In the genomic region with DNA sequence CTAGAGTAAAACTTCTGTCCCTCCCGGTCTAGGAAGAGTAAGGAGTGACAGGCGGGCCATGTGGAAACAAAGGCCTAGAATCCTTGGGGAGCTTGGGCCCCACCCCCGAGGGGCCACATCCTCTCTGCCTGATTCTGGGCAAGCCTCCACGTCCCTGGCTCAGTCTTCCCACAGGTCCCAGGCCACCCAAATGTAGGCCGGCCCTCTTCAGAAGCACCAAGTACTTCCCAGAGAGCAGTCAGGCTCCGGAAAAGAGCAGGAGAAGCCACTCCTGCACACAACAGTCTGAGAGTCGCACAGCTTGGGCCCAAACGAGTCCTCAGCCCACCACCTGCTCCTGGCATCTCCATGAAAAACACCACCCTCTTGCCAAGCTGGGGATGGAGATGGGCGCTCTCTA, we compare ENCODE assay signal across 10 cellular contexts. TPM values are rescaled to one million over a fixed set of nuclear protein-coding genes. Genes with fewer than 3 reads are reported as not detected.
DNase-seq lines count a peak whose midpoint lies in the region; ATAC-seq, FAIRE-seq and TF ChIP-seq lines count a peak whose summit lies in the region.
"Had no signal": no experiment of that assay in that cellular context is flagged by ENCODE, and none has a peak within 500 bp of the region (broad histone marks: within the 10 kb centered on the region; RNA-seq: fewer than 3 reads in every experiment).

No MANE protein-coding gene starts in this region.

- H3K4me2 ChIP-seq in BLaER1 (peak overlapping the region; percentile 97), H1 (ENCODE audit: insufficient read depth in 1 of 2, low read depth in 2 of 2, low read length in 2 of 2) (no peak overlapping the region), osteoblast (ENCODE audit: insufficient read depth, low read length) (peak overlapping the region; percentile 61), smooth muscle cell (no peak overlapping the region)

- H3K18ac ChIP-seq in H1 (ENCODE audit: extremely low read depth, low read length), result peak overlapping the region; percentile 71; the same call in 1 of the 2 replicates

- H3K27ac ChIP-seq in BLaER1, result peak overlapping the region; percentile 92
- peak overlapping the region; percentile 2; the same call in 1 of the 2 replicates for H3K27ac ChIP-seq in H1 (ENCODE audit: low read depth, low read length)
- peak overlapping the region; percentile 96 for H3K27ac ChIP-seq in osteoblast (ENCODE audit: low read depth, low read length)
- H3K27ac ChIP-seq in smooth muscle cell (ENCODE audit: low read depth), result no peak overlapping the region

- H2BK15ac ChIP-seq in H1 (ENCODE audit: low read length), result peak overlapping the region; percentile 81; the same call in 1 of the 2 replicates

- H3K9ac ChIP-seq in BLaER1 (peak overlapping the region; percentile 80), NT2/D1 (ENCODE audit: insufficient read length, low read depth) (peak overlapping the region; percentile 46), H1 (replicated peaks in 1 of 4; ENCODE audit: extremely low read depth in 1 of 4, low read depth in 3 of 4, low read length in 3 of 4) (peak overlapping the region in 1 of 4 experiments; percentile 13; a peak in 1 of 7 replicates), smooth muscle cell (ENCODE audit: low read depth) (no peak overlapping the region)

- no peaks in the 10 kb centered on the region for H3K27me3 ChIP-seq in BLaER1
- no peaks in the 10 kb centered on the region for H3K27me3 ChIP-seq in NT2/D1 (ENCODE audit: insufficient read depth, insufficient read length)
- H3K27me3 ChIP-seq in H1 (replicated peaks in 1 of 4; ENCODE audit: control insufficient read depth in 3 of 4, extremely low read depth in 1 of 4, insufficient read depth in 3 of 4, low read length in 3 of 4), result no peaks in the 10 kb centered on the region
- no peaks in the 10 kb centered on the region for H3K27me3 ChIP-seq in osteoblast (ENCODE audit: insufficient read depth, low read length)
- H3K27me3 ChIP-seq in smooth muscle cell (ENCODE audit: low read depth), result no peaks in the 10 kb centered on the region

- no peak overlapping the region for H4K91ac ChIP-seq in H1 (replicated peaks; ENCODE audit: insufficient read length, low read length)

- no peaks in the 10 kb centered on the region for H3K23me2 ChIP-seq in H1 (ENCODE audit: low read depth, low read length)

- H3K36me3 ChIP-seq in BLaER1 (peaks cover 12% of the 10 kb centered on the region), NT2/D1 (ENCODE audit: insufficient read depth, insufficient read length, low read length) (peaks cover 37% of the 10 kb centered on the region), H1 (ENCODE audit: control insufficient read depth in 2 of 4, insufficient read depth in 4 of 4, low read length in 3 of 4) (no peaks in the 10 kb centered on the region; a peak in 2 of 8 replicates), osteoblast (ENCODE audit: insufficient read depth, low read length) (peaks cover 43% of the 10 kb centered on the region), smooth muscle cell (ENCODE audit: low read depth) (no peaks in the 10 kb centered on the region)

- TF ChIP-seq CTCF in H1 (IDR thresholded peaks at IDR 0.05; ENCODE audit: control extremely low read depth in 1 of 3, insufficient read depth in 1 of 3, low read depth in 1 of 3, low read length in 3 of 3) (no peak), osteoblast (IDR thresholded peaks at IDR 0.05; ENCODE audit: extremely low read depth, low read depth, low read length) (no peak), smooth muscle cell (IDR thresholded peaks at IDR 0.05; ENCODE audit: borderline replicate concordance, insufficient read depth, poor library complexity, severe bottlenecking) (no peak)

- peak overlapping the region; percentile 60 for H3K4me3 ChIP-seq in BLaER1
- H3K4me3 ChIP-seq in NT2/D1 (ENCODE audit: insufficient read length, low read depth), result no peak overlapping the region
- H3K4me3 ChIP-seq in H1 (ENCODE audit: extremely low read depth in 1 of 4, insufficient read depth in 2 of 4, low read depth in 3 of 4, low read length in 4 of 4), result no peak overlapping the region
- H3K4me3 ChIP-seq in osteoblast (ENCODE audit: insufficient read depth, low read length), result no peak overlapping the region
- no peak overlapping the region for H3K4me3 ChIP-seq in smooth muscle cell

- H2BK5ac ChIP-seq in H1 (ENCODE audit: low read depth, low read length), result peak overlapping the region; percentile 71; the same call in 1 of the 2 replicates

- H2AK5ac ChIP-seq in H1 (ENCODE audit: low read depth, low read length), result peak overlapping the region; percentile 86; the same call in 1 of the 2 replicates

- CTCF ChIA-PET in H1 (lab: Charles Lee; ENCODE audit: partially characterized antibody), result interaction anchor here (0.9 to 32.3 kb wide), 5 partner anchors 12 to 259 kb away, joined by 3 to 1058 read pairs (median 3); a partner anchor contains a TSS

- 0 out of 2 replicates have a peak overlapping the region, but pooled peaks have one; percentile 33 for H2BK12ac ChIP-seq in H1 (ENCODE audit: low read depth, low read length)

- H4K20me1 ChIP-seq in BLaER1 (peaks cover 4% of the 10 kb centered on the region), H1 (replicated peaks in 1 of 2; ENCODE audit: control insufficient read depth in 1 of 2, insufficient read depth in 2 of 2, low read length in 2 of 2) (peaks cover 0 to 2% of the 10 kb centered on the region in 2 experiments), osteoblast (ENCODE audit: insufficient read depth, low read length) (peaks cover 33% of the 10 kb centered on the region), smooth muscle cell (ENCODE audit: low read depth) (peaks cover 73% of the 10 kb centered on the region)

- ATAC-seq in GM21367 (IDR thresholded peaks at IDR 0.05; ENCODE audit: unreplicated experiment) (no peak), HG03108 (IDR thresholded peaks at IDR 0.05; ENCODE audit: unreplicated experiment) (no peak)

- whole genome bisulfite sequencing in H1 (ENCODE audit: extremely low coverage in 1 of 2, insufficient coverage in 1 of 2, insufficient read length in 1 of 2, insufficient replicate concordance in 2 of 2, low coverage in 1 of 2, low lambda C conversion rate in 2 of 2, missing lambda C conversion rate in 1 of 2), 2 experiments, result 73% methylated on average over 9 of the region's 9 CpGs; no CpG with 5 or more reads in 1 of the 2 experiments
- 78% methylated on average over 9 of the region's 9 CpGs for WGBS in smooth muscle cell (ENCODE audit: low lambda C conversion rate)

- peaks cover 15% of the 10 kb centered on the region for H3F3A ChIP-seq in smooth muscle cell (ENCODE audit: low read depth)

- no peak for TF ChIP-seq EP300 in H1 (IDR thresholded peaks at IDR 0.05; ENCODE audit: borderline replicate concordance in 1 of 2, low read depth in 2 of 2, low read length in 2 of 2)

- no peak overlapping the region for H3K14ac ChIP-seq in H1 (ENCODE audit: insufficient read length)

- H3K9me3 ChIP-seq in BLaER1, result no peaks in the 10 kb centered on the region
- no peaks in the 10 kb centered on the region for H3K9me3 ChIP-seq in NT2/D1 (ENCODE audit: insufficient read depth, low read length)
- no peaks in the 10 kb centered on the region for H3K9me3 ChIP-seq in H1 (ENCODE audit: insufficient read depth in 2 of 2, low read depth in 1 of 2, low read length in 1 of 2)
- H3K9me3 ChIP-seq in osteoblast (ENCODE audit: low read depth, low read length), result no peaks in the 10 kb centered on the region
- no peaks in the 10 kb centered on the region for H3K9me3 ChIP-seq in smooth muscle cell (replicated peaks; ENCODE audit: low read depth)

- H3K23ac ChIP-seq in H1 (ENCODE audit: insufficient read length), result no peak overlapping the region

- TF ChIP-seq RAD21 in H1 (IDR thresholded peaks at IDR 0.05 in 1 of 2, conservative IDR thresholded peaks at IDR 0.05 in 1 of 2; ENCODE audit: low read depth in 2 of 2, low read length in 2 of 2), result no peak

- POLR2A ChIA-PET in H1 (lab: Charles Lee; ENCODE audit: partially characterized antibody), result interaction anchor here (0.6 to 25.7 kb wide), 4 partner anchors 21 to 529 kb away, joined by 3 to 408 read pairs (median 4); a partner anchor contains a TSS

- no peak overlapping the region for H4K5ac ChIP-seq in H1 (ENCODE audit: insufficient read length, low read depth, low read length)

- no peak for FAIRE-seq in H1 (lab: Jason Lieb, UNC)

- DNase-seq in NT2/D1 (ENCODE audit: low read depth, low spot score), result no peak
- no peak for DNase-seq in H1 (ENCODE audit: low read depth in 1 of 2, low spot score in 2 of 2)
- no peak for DNase-seq in osteoblast (ENCODE audit: insufficient read length, low spot score, missing footprints)
- no peak for DNase-seq in NCI-H1048 (lab: John Stamatoyannopoulos, UW)
- no peak for DNase-seq in smooth muscle cell (lab: John Stamatoyannopoulos, UW; ENCODE audit: unreplicated experiment)
- DNase-seq: DMS153, MM.1S had no signal

- no peak overlapping the region for H2BK120ac ChIP-seq in H1 (replicated peaks; ENCODE audit: low read depth, low read length)

- H3K4me1 ChIP-seq in BLaER1, result peaks cover 100% of the 10 kb centered on the region
- peaks cover 24% of the 10 kb centered on the region for H3K4me1 ChIP-seq in NT2/D1 (ENCODE audit: insufficient read depth, insufficient read length)
- H3K4me1 ChIP-seq in H1 (replicated peaks in 1 of 4; ENCODE audit: control insufficient read depth in 3 of 4, insufficient read depth in 4 of 4, low read length in 3 of 4), result peaks cover 0 to 20% (median 15%) of the 10 kb centered on the region in 4 experiments; a peak in 6 of 7 replicates
- peaks cover 42% of the 10 kb centered on the region for H3K4me1 ChIP-seq in osteoblast (ENCODE audit: insufficient read depth, low read length)
- peaks cover 34% of the 10 kb centered on the region for H3K4me1 ChIP-seq in smooth muscle cell (ENCODE audit: low read depth)

- peaks cover 0 to 9% of the 10 kb centered on the region in 2 experiments; a peak in 1 of 4 replicates for H3K79me2 ChIP-seq in H1 (ENCODE audit: control insufficient read depth in 1 of 2, insufficient read depth in 2 of 2, low read length in 2 of 2)
- H3K79me2 ChIP-seq in osteoblast (ENCODE audit: insufficient read depth, low read length), result peaks cover 82% of the 10 kb centered on the region
- peaks cover 83% of the 10 kb centered on the region for H3K79me2 ChIP-seq in smooth muscle cell (ENCODE audit: low read depth)

- H3K79me1 ChIP-seq in H1 (ENCODE audit: low read depth, low read length), result peaks cover 10% of the 10 kb centered on the region

- H4K8ac ChIP-seq in H1 (ENCODE audit: extremely low read depth, insufficient read depth, low read length), result peak overlapping the region; percentile 19; the same call in 1 of the 2 replicates

- H2BK20ac ChIP-seq in H1 (ENCODE audit: low read length), result no peak overlapping the region

- H3K4ac ChIP-seq in H1 (replicated peaks; ENCODE audit: insufficient read length, low read depth, low read length), result no peak overlapping the region

- H2AFZ ChIP-seq in H1 (ENCODE audit: low read length), result no peak overlapping the region
- no peak overlapping the region for H2AFZ ChIP-seq in osteoblast (ENCODE audit: low read length)
- H2AFZ ChIP-seq in smooth muscle cell (ENCODE audit: low read depth), result no peak overlapping the region

- H3K56ac ChIP-seq in H1 (replicated peaks; ENCODE audit: insufficient read length, low read depth, low read length), result no peak overlapping the region

- no peak for TF ChIP-seq POLR2A in H1 (IDR thresholded peaks at IDR 0.05; ENCODE audit: control extremely low read depth in 1 of 2, low read depth in 2 of 2, low read length in 2 of 2)

RNA-seq across cellular contexts. Expression of a gene that starts 15.5 kb away (rescaled TPM):
- 36.9 and 42.9 TPM in 2 replicates for total RNA-seq in H1 (2021; fragmentation: NEBNext Ultra II Directional; extraction: Animal tissue kit (Norgen Biotek cat#: 25700))
- polyA plus RNA-seq in H1 (2011; rRNA removed) (31.5 and 54.0 TPM in 2 replicates), smooth muscle cell (42.8 and 46.7 TPM in 2 replicates)
- 33.1 TPM for polyA plus RNA-seq in H1 (2011; cell fraction: cytosol; rRNA removed)
- 38.0 TPM for polyA plus RNA-seq in H1 (2011; cell fraction: nucleus; rRNA removed)
- 22.9 to 33.8 TPM (median 30.9 TPM) in 4 replicates for polyA plus RNA-seq in H1 (2012, experiment 1 of 2)
- polyA plus RNA-seq in H1 (2012, experiment 2 of 2), result 28.9 TPM
- 19.7 TPM for polyA plus RNA-seq in H1 (2013, experiment 1 of 2)
- polyA plus RNA-seq in H1 (2013, experiment 2 of 2), result 17.7 TPM
- polyA minus RNA-seq in H1 (2011; rRNA and poly(A)+ RNA removed), result 24.7 and 48.1 TPM in 2 replicates
- polyA minus RNA-seq in H1 (2011; cell fraction: cytosol; rRNA and poly(A)+ RNA removed), result 28.1 TPM
- polyA minus RNA-seq in H1 (2011; cell fraction: nucleus; rRNA and poly(A)+ RNA removed), result 22.0 TPM
- total RNA-seq in osteoblast (51.3 and 51.4 TPM in 2 replicates), smooth muscle cell (30.9 and 59.8 TPM in 2 replicates)

RNA-seq across cellular contexts. Expression of a gene that starts 18.5 kb away (rescaled TPM):
- 10.6 and 12.3 TPM in 2 replicates for total RNA-seq in H1 (2021; fragmentation: NEBNext Ultra II Directional; extraction: Animal tissue kit (Norgen Biotek cat#: 25700))
- polyA plus RNA-seq in H1 (2011; rRNA removed) (3.7 and 6.7 TPM in 2 replicates), smooth muscle cell (1.7 and 5.9 TPM in 2 replicates)
- polyA plus RNA-seq in H1 (2011; cell fraction: cytosol; rRNA removed), result 5.9 TPM
- polyA plus RNA-seq in H1 (2011; cell fraction: nucleus; rRNA removed), result 27.1 TPM
- 6.2 to 12.1 TPM (median 10.3 TPM) in 4 replicates for polyA plus RNA-seq in H1 (2012, experiment 1 of 2)
- 4.7 TPM for polyA plus RNA-seq in H1 (2012, experiment 2 of 2)
- polyA plus RNA-seq in H1 (2013, experiment 1 of 2), result 4.8 TPM
- 3.8 TPM for polyA plus RNA-seq in H1 (2013, experiment 2 of 2)
- polyA minus RNA-seq in H1 (2011; rRNA and poly(A)+ RNA removed), result 4.5 and 4.9 TPM in 2 replicates
- polyA minus RNA-seq in H1 (2011; cell fraction: cytosol; rRNA and poly(A)+ RNA removed), result 7.4 TPM
- polyA minus RNA-seq in H1 (2011; cell fraction: nucleus; rRNA and poly(A)+ RNA removed), result 20.2 TPM
- total RNA-seq in osteoblast (under 0.01 and 0.29 TPM in 2 replicates), smooth muscle cell (3.0 and 4.7 TPM in 2 replicates)

RNA-seq across cellular contexts. Expression of a gene that starts 52.6 kb away (rescaled TPM):
- total RNA-seq in H1 (2021; fragmentation: NEBNext Ultra II Directional; extraction: Animal tissue kit (Norgen Biotek cat#: 25700)), result 56.3 and 56.9 TPM in 2 replicates
- polyA plus RNA-seq in H1 (2011; rRNA removed) (47.2 and 78.5 TPM in 2 replicates), smooth muscle cell (35.4 and 37.3 TPM in 2 replicates)
- polyA plus RNA-seq in H1 (2011; cell fraction: cytosol; rRNA removed), result 43.0 TPM
- 97.2 TPM for polyA plus RNA-seq in H1 (2011; cell fraction: nucleus; rRNA removed)
- 37.5 to 59.8 TPM (median 54.2 TPM) in 4 replicates for polyA plus RNA-seq in H1 (2012, experiment 1 of 2)
- polyA plus RNA-seq in H1 (2012, experiment 2 of 2), result 53.7 TPM
- 63.6 TPM for polyA plus RNA-seq in H1 (2013, experiment 1 of 2)
- 66.9 TPM for polyA plus RNA-seq in H1 (2013, experiment 2 of 2)
- 22.9 and 27.9 TPM in 2 replicates for polyA minus RNA-seq in H1 (2011; rRNA and poly(A)+ RNA removed)
- polyA minus RNA-seq in H1 (2011; cell fraction: cytosol; rRNA and poly(A)+ RNA removed), result 32.7 TPM
- 27.2 TPM for polyA minus RNA-seq in H1 (2011; cell fraction: nucleus; rRNA and poly(A)+ RNA removed)
- total RNA-seq in osteoblast (12.3 and 13.3 TPM in 2 replicates), smooth muscle cell (10.5 and 11.6 TPM in 2 replicates)

RNA-seq across cellular contexts. Expression of a gene that starts 54.1 kb away (rescaled TPM):
- total RNA-seq in H1 (2021; fragmentation: NEBNext Ultra II Directional; extraction: Animal tissue kit (Norgen Biotek cat#: 25700)), result 20.9 and 22.1 TPM in 2 replicates
- 12.1 and 19.8 TPM in 2 replicates for polyA plus RNA-seq in H1 (2011; rRNA removed)
- polyA plus RNA-seq in H1 (2011; cell fraction: cytosol; rRNA removed), result 7.3 TPM
- 29.8 TPM for polyA plus RNA-seq in H1 (2011; cell fraction: nucleus; rRNA removed)
- 13.2 to 19.6 TPM (median 18.1 TPM) in 4 replicates for polyA plus RNA-seq in H1 (2012, experiment 1 of 2)
- 14.9 TPM for polyA plus RNA-seq in H1 (2012, experiment 2 of 2)
- 7.1 TPM for polyA plus RNA-seq in H1 (2013, experiment 1 of 2)
- polyA plus RNA-seq in H1 (2013, experiment 2 of 2), result 7.1 TPM
- 8.1 and 8.8 TPM in 2 replicates for polyA minus RNA-seq in H1 (2011; rRNA and poly(A)+ RNA removed)
- polyA minus RNA-seq in H1 (2011; cell fraction: cytosol; rRNA and poly(A)+ RNA removed), result 18.1 TPM
- 24.5 TPM for polyA minus RNA-seq in H1 (2011; cell fraction: nucleus; rRNA and poly(A)+ RNA removed)
- total RNA-seq in osteoblast, result 20.0 and 25.7 TPM in 2 replicates
- total RNA-seq in smooth muscle cell, result 4.8 and 4.9 TPM in 2 replicates
- 6.2 and 8.6 TPM in 2 replicates for polyA plus RNA-seq in smooth muscle cell

RNA-seq across cellular contexts. Expression of a gene that starts 59.9 kb away (rescaled TPM):
- 20.7 and 24.0 TPM in 2 replicates for total RNA-seq in H1 (2021; fragmentation: NEBNext Ultra II Directional; extraction: Animal tissue kit (Norgen Biotek cat#: 25700))
- polyA plus RNA-seq in H1 (2011; rRNA removed) (20.1 and 25.3 TPM in 2 replicates), smooth muscle cell (20.0 and 23.6 TPM in 2 replicates)
- polyA plus RNA-seq in H1 (2011; cell fraction: cytosol; rRNA removed), result 22.2 TPM
- polyA plus RNA-seq in H1 (2011; cell fraction: nucleus; rRNA removed), result 54.2 TPM
- 14.0 to 19.1 TPM (median 15.9 TPM) in 4 replicates for polyA plus RNA-seq in H1 (2012, experiment 1 of 2)
- polyA plus RNA-seq in H1 (2012, experiment 2 of 2), result 12.9 TPM
- 11.2 TPM for polyA plus RNA-seq in H1 (2013, experiment 1 of 2)
- polyA plus RNA-seq in H1 (2013, experiment 2 of 2), result 12.0 TPM
- polyA minus RNA-seq in H1 (2011; rRNA and poly(A)+ RNA removed), result 18.5 and 20.3 TPM in 2 replicates
- 11.0 TPM for polyA minus RNA-seq in H1 (2011; cell fraction: cytosol; rRNA and poly(A)+ RNA removed)
- 11.6 TPM for polyA minus RNA-seq in H1 (2011; cell fraction: nucleus; rRNA and poly(A)+ RNA removed)
- total RNA-seq in osteoblast (6.2 and 9.8 TPM in 2 replicates), smooth muscle cell (25.9 and 28.9 TPM in 2 replicates)

Comparison
In these comparisons a context has a peak if more than half of its experiments do, and no peak if none do; other contexts are left out.
1. H3K4me2 ChIP-seq: peak in BLaER1 (single experiment) and osteoblast (single experiment); none in H1 (0 of 2) and smooth muscle cell (single experiment).